In genomic region chr17:56880133-56880532, GRCh38 we compare ENCODE assay signal across 1 cellular context.
TF ChIP-seq lines count a peak whose summit lies in the region.

No MANE protein-coding gene starts in this region.

TF ChIP-seq in GM12878, 131 proteins besides CTCF, POLR2A, EP300 and RAD21:
- TF ChIP-seq CREM (IDR thresholded peaks at IDR 0.05; ENCODE audit: low read depth) = no peak
- 0 out of 2 replicates have a peak, but pooled peaks have one; percentile 28 for TF ChIP-seq MEF2A (IDR thresholded peaks at IDR 0.05; ENCODE audit: insufficient read depth, low read depth, low read length)
- no peak for TF ChIP-seq TAF1 (IDR thresholded peaks at IDR 0.05; ENCODE audit: borderline replicate concordance, low read depth, low read length)
- peak; percentile 30; the same call in 1 of the 2 replicates for TF ChIP-seq IKZF1 (conservative IDR thresholded peaks at IDR 0.05)
- TF ChIP-seq HDAC2 (IDR thresholded peaks at IDR 0.05) = no peak
- TF ChIP-seq IRF4 (IDR thresholded peaks at IDR 0.05; ENCODE audit: low read depth, low read length) = no peak
- no peak for TF ChIP-seq ZNF384 (IDR thresholded peaks at IDR 0.05; ENCODE audit: borderline replicate concordance, low read depth, low read length)
- TF ChIP-seq MAX (IDR thresholded peaks at IDR 0.05; ENCODE audit: low read depth, low read length) = no peak
- no peak for TF ChIP-seq SUZ12 (IDR thresholded peaks at IDR 0.05; ENCODE audit: unreplicated experiment)
- TF ChIP-seq SPI1 (IDR thresholded peaks at IDR 0.05; ENCODE audit: borderline replicate concordance, insufficient read depth, low read depth, low read length) = peak; percentile 51; the same call in 1 of the 2 replicates
- TF ChIP-seq IKZF2 (IDR thresholded peaks at IDR 0.05) = 0 out of 4 replicates have a peak, but pooled peaks of 1 of the 2 experiments have one; percentile 9
- no peak for TF ChIP-seq SREBF2 (IDR thresholded peaks at IDR 0.05; ENCODE audit: low read length)
- TF ChIP-seq RUNX3 (IDR thresholded peaks at IDR 0.05; ENCODE audit: low read length) = peak; percentile 33
- TF ChIP-seq SP1 (IDR thresholded peaks at IDR 0.05; ENCODE audit: low read depth, low read length) = no peak
TF ChIP-seq in GM12878: peak in this region for 5.
